In genomic region chr4:73967891-73968290, GRCh38 we compare ENCODE assay signal across 35 cellular contexts. TPM values are rescaled to one million over a fixed set of nuclear protein-coding genes. Genes with fewer than 3 reads are reported as not detected.
"Had no signal": no experiment of that assay in that cellular context is flagged by ENCODE, and none has a peak within 500 bp of the region (broad histone marks: within the 10 kb centered on the region; RNA-seq: fewer than 3 reads in every experiment).

No MANE protein-coding gene starts in this region.

- H3K36me3 ChIP-seq: adrenal gland, brain microvascular endothelial cell, breast epithelium had no signal

- H3K9me3 ChIP-seq: body of pancreas had no signal

- H3K36me3 Mint-ChIP-seq: activated CD8-positive, alpha-beta memory T cell treated with anti-CD3 and anti-CD28 coated beads, Interleukin-2, amount 10 ng/mL, durations not matched to agents 7 days and 5 days; activated naive CD8-positive, alpha-beta T cell treated with anti-CD3 and anti-CD28 coated beads for 36 hours had no signal

- H3K4me1 ChIP-seq: adrenal gland, body of pancreas, breast epithelium had no signal

- DNase-seq: activated B cell treated with CpG ODN at 0.5 μM for 24 hours; activated CD4-positive, alpha-beta memory T cell treated with anti-CD3 and anti-CD28 coated beads, Interleukin-2, amount 10 ng/mL, durations not matched to agents 7 days and 5 days; activated CD4-positive, alpha-beta T cell treated with anti-CD3 and anti-CD28 coated beads for 1 hour; activated CD4-positive, alpha-beta T cell treated with anti-CD3 and anti-CD28 coated beads for 36 hours; activated CD4-positive, alpha-beta T cell treated with anti-CD3 and anti-CD28 coated beads for 48 hours; activated CD4-positive, alpha-beta T cell treated with anti-CD3 and anti-CD28 coated beads, Interleukin-2, amount 10 ng/mL, durations not matched to agents 7 days and 5 days; activated CD4-positive, alpha-beta T cell treated with anti-CD3 and anti-CD28 coated beads, Interleukin-2, amount 50 U/mL, for 48 hours; activated CD8-positive, alpha-beta memory T cell treated with anti-CD3 and anti-CD28 coated beads for 24 hours; activated CD8-positive, alpha-beta memory T cell treated with anti-CD3 and anti-CD28 coated beads, Interleukin-2, amount 10 ng/mL, durations not matched to agents 7 days and 5 days; activated CD8-positive, alpha-beta memory T cell treated with anti-CD3 and anti-CD28 coated beads, Interleukin-2, amount 50 U/mL, for 48 hours; activated CD8-positive, alpha-beta T cell treated with anti-CD3 and anti-CD28 coated beads, Interleukin-2, amount 10 ng/mL, durations not matched to agents 7 days and 5 days; activated effector memory CD4-positive, alpha-beta T cell treated with anti-CD3 and anti-CD28 coated beads, Interleukin-2, amount 50 U/mL, for 16 hours; activated gamma-delta T cell treated with Interleukin-2 at 50 U/mL for 16 hours; activated naive CD4-positive, alpha-beta T cell; activated naive CD4-positive, alpha-beta T cell treated with anti-CD3 and anti-CD28 coated beads for 36 hours; activated naive CD4-positive, alpha-beta T cell treated with anti-CD3 and anti-CD28 coated beads, Interleukin-2, amount 50 U/mL, for 16 hours; activated naive CD8-positive, alpha-beta T cell treated with anti-CD3 and anti-CD28 coated beads for 36 hours; activated T-cell treated with anti-CD3 and anti-CD28 coated beads, Interleukin-2, amount 50 U/mL, for 24 hours; activated T-cell treated with anti-CD3 and anti-CD28 coated beads, Interleukin-2, amount 50 U/mL, for 48 hours; adrenal gland; amniotic stem cell; aorta; body of pancreas; brain microvascular endothelial cell; central memory CD4-positive, alpha-beta T cell; T-helper 1 cell; T-helper 2 cell; T-helper 9 cell had no signal

- ATAC-seq: activated CD4-positive, alpha-beta T cell treated with anti-CD3 and anti-CD28 coated beads for 36 hours; activated CD8-positive, alpha-beta memory T cell treated with anti-CD3 and anti-CD28 coated beads, Interleukin-2, amount 10 ng/mL, durations not matched to agents 7 days and 5 days; activated CD8-positive, alpha-beta T cell treated with anti-CD3 and anti-CD28 coated beads, Interleukin-2, amount 10 ng/mL, durations not matched to agents 7 days and 5 days; activated naive CD4-positive, alpha-beta T cell treated with anti-CD3 and anti-CD28 coated beads, Interleukin-2, amount 50 U/mL, for 72 hours; body of pancreas had no signal

- H3K4me1 Mint-ChIP-seq: activated B cell treated with CpG ODN at 0.5 μM for 24 hours; activated CD4-positive, alpha-beta memory T cell treated with anti-CD3 and anti-CD28 coated beads, Interleukin-2, amount 10 ng/mL, durations not matched to agents 7 days and 5 days; activated CD4-positive, alpha-beta T cell treated with anti-CD3 and anti-CD28 coated beads for 36 hours; activated CD4-positive, alpha-beta T cell treated with anti-CD3 and anti-CD28 coated beads, Interleukin-2, amount 10 ng/mL, durations not matched to agents 7 days and 5 days; activated CD8-positive, alpha-beta memory T cell treated with anti-CD3 and anti-CD28 coated beads, Interleukin-2, amount 10 ng/mL, durations not matched to agents 7 days and 5 days; activated naive CD8-positive, alpha-beta T cell treated with anti-CD3 and anti-CD28 coated beads for 36 hours had no signal

- H3K27ac ChIP-seq: adrenal gland, body of pancreas, brain microvascular endothelial cell, breast epithelium, VCaP had no signal

- H3K27ac Mint-ChIP-seq: activated B cell treated with CpG ODN at 0.5 μM for 24 hours; activated CD4-positive, alpha-beta memory T cell treated with anti-CD3 and anti-CD28 coated beads, Interleukin-2, amount 10 ng/mL, durations not matched to agents 7 days and 5 days; activated CD4-positive, alpha-beta T cell treated with anti-CD3 and anti-CD28 coated beads for 36 hours; activated CD4-positive, alpha-beta T cell treated with anti-CD3 and anti-CD28 coated beads, Interleukin-2, amount 10 ng/mL, durations not matched to agents 7 days and 5 days; activated CD8-positive, alpha-beta memory T cell treated with anti-CD3 and anti-CD28 coated beads, Interleukin-2, amount 10 ng/mL, durations not matched to agents 7 days and 5 days; activated CD8-positive, alpha-beta T cell treated with anti-CD3 and anti-CD28 coated beads, Interleukin-2, amount 10 ng/mL, durations not matched to agents 7 days and 5 days; activated naive CD4-positive, alpha-beta T cell treated with anti-CD3 and anti-CD28 coated beads for 36 hours; activated naive CD4-positive, alpha-beta T cell treated with anti-CD3 and anti-CD28 coated beads, Interleukin-2, amount 50 U/mL, for 72 hours; activated naive CD8-positive, alpha-beta T cell treated with anti-CD3 and anti-CD28 coated beads for 36 hours; activated T-cell treated with anti-CD3 and anti-CD28 coated beads, Interleukin-2, amount 50 U/mL, for 24 hours; T-helper 1 cell treated with Interleukin-12 subunit alpha and Interleukin-12 subunit beta and Interleukin-4 antibody, amounts not matched to agents 30 μg/mL and 1 μg/mL, for 36 hours; T-helper 2 cell treated with Interferon-gamma antibody and Interleukin-4, amounts not matched to agents 5 μg/mL and 100 μg/mL, for 36 hours had no signal

- H3K27me3 ChIP-seq: adrenal gland, body of pancreas, brain microvascular endothelial cell, breast epithelium had no signal

- H3K27me3 Mint-ChIP-seq: activated CD4-positive, alpha-beta memory T cell treated with anti-CD3 and anti-CD28 coated beads, Interleukin-2, amount 10 ng/mL, durations not matched to agents 7 days and 5 days; activated CD4-positive, alpha-beta T cell treated with anti-CD3 and anti-CD28 coated beads for 36 hours; activated CD4-positive, alpha-beta T cell treated with anti-CD3 and anti-CD28 coated beads, Interleukin-2, amount 10 ng/mL, durations not matched to agents 7 days and 5 days; activated CD8-positive, alpha-beta memory T cell treated with anti-CD3 and anti-CD28 coated beads, Interleukin-2, amount 10 ng/mL, durations not matched to agents 7 days and 5 days; activated naive CD8-positive, alpha-beta T cell treated with anti-CD3 and anti-CD28 coated beads for 36 hours had no signal

- FAIRE-seq: astrocyte, TTC549 had no signal

- H3K4me3 ChIP-seq: adrenal gland, body of pancreas, breast epithelium had no signal

- H3K4me3 Mint-ChIP-seq: activated B cell treated with CpG ODN at 0.5 μM for 24 hours; activated CD4-positive, alpha-beta memory T cell treated with anti-CD3 and anti-CD28 coated beads, Interleukin-2, amount 10 ng/mL, durations not matched to agents 7 days and 5 days; activated CD4-positive, alpha-beta T cell treated with anti-CD3 and anti-CD28 coated beads for 36 hours; activated CD4-positive, alpha-beta T cell treated with anti-CD3 and anti-CD28 coated beads, Interleukin-2, amount 10 ng/mL, durations not matched to agents 7 days and 5 days; activated CD8-positive, alpha-beta memory T cell treated with anti-CD3 and anti-CD28 coated beads, Interleukin-2, amount 10 ng/mL, durations not matched to agents 7 days and 5 days; activated CD8-positive, alpha-beta T cell treated with anti-CD3 and anti-CD28 coated beads, Interleukin-2, amount 10 ng/mL, durations not matched to agents 7 days and 5 days; activated naive CD4-positive, alpha-beta T cell treated with anti-CD3 and anti-CD28 coated beads for 36 hours; activated naive CD8-positive, alpha-beta T cell treated with anti-CD3 and anti-CD28 coated beads for 36 hours; activated T-cell treated with anti-CD3 and anti-CD28 coated beads, Interleukin-2, amount 50 U/mL, for 24 hours; T-helper 1 cell treated with Interleukin-12 subunit alpha and Interleukin-12 subunit beta and Interleukin-4 antibody, amounts not matched to agents 30 μg/mL and 1 μg/mL, for 36 hours; T-helper 2 cell treated with Interferon-gamma antibody and Interleukin-4, amounts not matched to agents 5 μg/mL and 100 μg/mL, for 36 hours had no signal

RNA-seq across cellular contexts. Expression of gene PF4, which starts 13.9 kb away (rescaled TPM):
- total RNA-seq: activated B cell treated with CpG ODN at 0.5 μM for 24 hours; activated CD4-positive, alpha-beta memory T cell treated with anti-CD3 and anti-CD28 coated beads, Interleukin-2, amount 10 ng/mL, durations not matched to agents 7 days and 5 days; activated CD4-positive, alpha-beta T cell treated with anti-CD3 and anti-CD28 coated beads for 36 hours; activated CD4-positive, alpha-beta T cell treated with anti-CD3 and anti-CD28 coated beads, Interleukin-2, amount 10 ng/mL, durations not matched to agents 7 days and 5 days; activated CD8-positive, alpha-beta memory T cell treated with anti-CD3 and anti-CD28 coated beads, Interleukin-2, amount 10 ng/mL, durations not matched to agents 7 days and 5 days; activated CD8-positive, alpha-beta T cell treated with anti-CD3 and anti-CD28 coated beads, Interleukin-2, amount 10 ng/mL, durations not matched to agents 7 days and 5 days; activated naive CD4-positive, alpha-beta T cell treated with anti-CD3 and anti-CD28 coated beads for 36 hours; activated naive CD4-positive, alpha-beta T cell treated with anti-CD3 and anti-CD28 coated beads, Interleukin-2, amount 50 U/mL, for 72 hours; activated naive CD8-positive, alpha-beta T cell treated with anti-CD3 and anti-CD28 coated beads for 36 hours; astrocyte; body of pancreas; breast epithelium had no signal
- polyA plus RNA-seq: aorta had no signal

RNA-seq across cellular contexts. Expression of gene PPBP, which starts 20.1 kb away (rescaled TPM):
- total RNA-seq: activated CD4-positive, alpha-beta memory T cell treated with anti-CD3 and anti-CD28 coated beads, Interleukin-2, amount 10 ng/mL, durations not matched to agents 7 days and 5 days; activated CD4-positive, alpha-beta T cell treated with anti-CD3 and anti-CD28 coated beads for 36 hours; activated CD4-positive, alpha-beta T cell treated with anti-CD3 and anti-CD28 coated beads, Interleukin-2, amount 10 ng/mL, durations not matched to agents 7 days and 5 days; activated CD8-positive, alpha-beta memory T cell treated with anti-CD3 and anti-CD28 coated beads, Interleukin-2, amount 10 ng/mL, durations not matched to agents 7 days and 5 days; activated CD8-positive, alpha-beta T cell treated with anti-CD3 and anti-CD28 coated beads, Interleukin-2, amount 10 ng/mL, durations not matched to agents 7 days and 5 days; activated naive CD4-positive, alpha-beta T cell treated with anti-CD3 and anti-CD28 coated beads for 36 hours; activated naive CD4-positive, alpha-beta T cell treated with anti-CD3 and anti-CD28 coated beads, Interleukin-2, amount 50 U/mL, for 72 hours; activated naive CD8-positive, alpha-beta T cell treated with anti-CD3 and anti-CD28 coated beads for 36 hours; astrocyte; body of pancreas had no signal
- polyA plus RNA-seq: aorta had no signal

RNA-seq across cellular contexts. Expression of gene CXCL5, which starts 30.6 kb away (rescaled TPM):
- total RNA-seq: activated B cell treated with CpG ODN at 0.5 μM for 24 hours; activated CD4-positive, alpha-beta memory T cell treated with anti-CD3 and anti-CD28 coated beads, Interleukin-2, amount 10 ng/mL, durations not matched to agents 7 days and 5 days; activated CD4-positive, alpha-beta T cell treated with anti-CD3 and anti-CD28 coated beads for 36 hours; activated CD4-positive, alpha-beta T cell treated with anti-CD3 and anti-CD28 coated beads, Interleukin-2, amount 10 ng/mL, durations not matched to agents 7 days and 5 days; activated CD8-positive, alpha-beta memory T cell treated with anti-CD3 and anti-CD28 coated beads, Interleukin-2, amount 10 ng/mL, durations not matched to agents 7 days and 5 days; activated CD8-positive, alpha-beta T cell treated with anti-CD3 and anti-CD28 coated beads, Interleukin-2, amount 10 ng/mL, durations not matched to agents 7 days and 5 days; activated naive CD4-positive, alpha-beta T cell treated with anti-CD3 and anti-CD28 coated beads for 36 hours; activated naive CD4-positive, alpha-beta T cell treated with anti-CD3 and anti-CD28 coated beads, Interleukin-2, amount 50 U/mL, for 72 hours; activated naive CD8-positive, alpha-beta T cell treated with anti-CD3 and anti-CD28 coated beads for 36 hours; body of pancreas had no signal
